8 cellular contexts compared by ENCODE assay signal in the genomic region with DNA sequence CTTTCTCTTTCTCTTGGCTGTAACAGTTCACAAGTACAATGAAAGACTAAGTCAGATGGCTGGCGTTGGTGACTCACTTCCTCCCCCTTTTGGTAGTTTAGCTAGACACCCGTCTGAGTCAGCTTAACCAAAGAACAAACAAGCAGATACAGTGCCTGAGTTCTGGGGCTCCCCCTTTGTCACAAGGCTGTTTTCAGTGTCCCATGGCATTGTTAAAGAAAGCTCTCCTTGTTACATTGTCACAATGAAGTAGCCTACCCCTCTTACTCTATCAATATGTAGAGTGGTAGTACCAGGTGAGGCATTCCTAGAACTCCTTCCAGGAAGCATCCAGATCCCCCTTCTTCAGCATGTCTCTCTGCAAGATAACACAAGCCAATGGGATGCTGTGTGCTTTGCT. TPM values are rescaled to one million over a fixed set of nuclear protein-coding genes. Genes with fewer than 3 reads are reported as not detected.
A peak's percentile ranks its signal among the peaks of the same experiment; 100 is the strongest.
DNase-seq lines count a peak whose midpoint lies in the region; ATAC-seq and TF ChIP-seq lines count a peak whose summit lies in the region.

No MANE protein-coding gene starts in this region.

- no peaks in the 10 kb centered on the region for H3K9me3 ChIP-seq in heart left ventricle
- no peaks in the 10 kb centered on the region for H3K9me3 ChIP-seq in gastrocnemius medialis
- H3K9me3 ChIP-seq in vagina: no peaks in the 10 kb centered on the region

- TF ChIP-seq CTCF in GM12864 (IDR thresholded peaks at IDR 0.05; ENCODE audit: low read depth, low read length, missing control alignments) (peak; percentile 64), heart left ventricle (IDR thresholded peaks at IDR 0.05) (peak in 11 of 12 donors; percentile 10 to 69 (median 46)), gastrocnemius medialis (IDR thresholded peaks at IDR 0.05 in 4 of 5, conservative IDR thresholded peaks at IDR 0.05 in 1 of 5) (no peak), vagina (IDR thresholded peaks at IDR 0.05) (peak in 1 of 3 experiments; percentile 14)

- H3K36me3 ChIP-seq in H7 (replicated peaks; ENCODE audit: control insufficient read depth, insufficient read depth, low read length) (no peaks in the 10 kb centered on the region), heart left ventricle (no peaks in the 10 kb centered on the region), gastrocnemius medialis (no peaks in the 10 kb centered on the region), vagina (no peaks in the 10 kb centered on the region)

- ATAC-seq in SK-N-SH treated with all-trans-retinoic acid at 6 μM for 48 hours (peak; percentile 100), heart left ventricle (peak; percentile 69 to 98 (median 90)), gastrocnemius medialis (peak; percentile 95 to 99)

- peak; percentile 80 for DNase-seq in GM12864 (ENCODE audit: low read depth)
- DNase-seq in H7: peak; percentile 68
- peak; percentile 91 to 95 for DNase-seq in Kasumi-1 (lab: John Stamatoyannopoulos, UW)
- peak; percentile 79 for DNase-seq in activated naive CD4-positive, alpha-beta T cell treated with anti-CD3 and anti-CD28 coated beads, Interleukin-2, amount 10 ng/mL, durations not matched to agents 7 days and 5 days
- DNase-seq in heart left ventricle: peak in 4 of 5 donors; percentile 23 to 68 (median 38)
- peak; percentile 40 to 52 for DNase-seq in gastrocnemius medialis
- no peak for DNase-seq in vagina (ENCODE audit: extremely low spot score in 2 of 2)

- peak overlapping the region in 1 of 12 donors; percentile 43 for H3K27ac ChIP-seq in heart left ventricle
- H3K27ac ChIP-seq in gastrocnemius medialis: no peak overlapping the region
- H3K27ac ChIP-seq in vagina: no peak overlapping the region

- in situ Hi-C loops in gastrocnemius medialis (cut with MboI; ENCODE audit: low sequenced_read_pairs in 4 of 4): no loop called here

- H3K27ac Mint-ChIP-seq in activated naive CD4-positive, alpha-beta T cell treated with anti-CD3 and anti-CD28 coated beads, Interleukin-2, amount 10 ng/mL, durations not matched to agents 7 days and 5 days: no peak overlapping the region

- WGBS in heart left ventricle, 4 donors: 0 to 4% (median 1%) methylated on average over 2 of the region's 2 CpGs

- H3K27me3 ChIP-seq in H7 (ENCODE audit: control insufficient read depth, insufficient read depth, low read length) (no peaks in the 10 kb centered on the region), heart left ventricle (no peaks in the 10 kb centered on the region), gastrocnemius medialis (no peaks in the 10 kb centered on the region), vagina (no peaks in the 10 kb centered on the region)

- TF ChIP-seq POLR2A in heart left ventricle (IDR thresholded peaks at IDR 0.05) (no peak), gastrocnemius medialis (IDR thresholded peaks at IDR 0.05) (no peak), vagina (IDR thresholded peaks at IDR 0.05) (no peak)

- H3K36me3 Mint-ChIP-seq in activated naive CD4-positive, alpha-beta T cell treated with anti-CD3 and anti-CD28 coated beads, Interleukin-2, amount 10 ng/mL, durations not matched to agents 7 days and 5 days: no peaks in the 10 kb centered on the region

- H3K4me1 Mint-ChIP-seq in activated naive CD4-positive, alpha-beta T cell treated with anti-CD3 and anti-CD28 coated beads, Interleukin-2, amount 10 ng/mL, durations not matched to agents 7 days and 5 days: peaks cover 11% of the 10 kb centered on the region

- CTCF ChIA-PET in activated naive CD4-positive, alpha-beta T cell treated with anti-CD3 and anti-CD28 coated beads, Interleukin-2, amount 10 ng/mL, durations not matched to agents 7 days and 5 days (lab: Charles Lee): interaction anchor here (0.5 to 4.4 kb wide), 10 partner anchors 15 to 234 kb away, joined by 4 to 32 read pairs (median 5); a partner anchor contains a TSS

- H3K4me3 ChIP-seq in GM12864 (ENCODE audit: low read depth, low read length) (no peak overlapping the region), H7 (ENCODE audit: insufficient read depth, low read depth, low read length) (no peak overlapping the region), heart left ventricle (no peak overlapping the region), gastrocnemius medialis (no peak overlapping the region), vagina (no peak overlapping the region)

- H3K4me1 ChIP-seq in heart left ventricle (peaks cover 0 to 10% (median 0%) of the 10 kb centered on the region in 12 donors), gastrocnemius medialis (peaks cover 0 to 6% of the 10 kb centered on the region in 2 donors), vagina (peaks cover 4% of the 10 kb centered on the region)

- no peaks in the 10 kb centered on the region for H3K27me3 Mint-ChIP-seq in activated naive CD4-positive, alpha-beta T cell treated with anti-CD3 and anti-CD28 coated beads, Interleukin-2, amount 10 ng/mL, durations not matched to agents 7 days and 5 days

- H3K9me3 Mint-ChIP-seq in activated naive CD4-positive, alpha-beta T cell treated with anti-CD3 and anti-CD28 coated beads, Interleukin-2, amount 10 ng/mL, durations not matched to agents 7 days and 5 days: no peaks in the 10 kb centered on the region

- intact Hi-C loops in heart left ventricle (cut with DNase I): loop anchor here in 5 of 10 donors (5.0 to 10.0 kb wide), 2 partner anchors 116 to 118 kb away; no protein-coding TSS in a partner anchor
- intact Hi-C loops in gastrocnemius medialis (cut with DNase I; ENCODE audit: low total_unique reads): loop anchor here (1.0 to 2.0 kb wide), 2 partner anchors 77 to 118 kb away; a partner anchor contains a TSS
- intact Hi-C loops in vagina (cut with DNase I): no loop called here

- H3K4me3 Mint-ChIP-seq in activated naive CD4-positive, alpha-beta T cell treated with anti-CD3 and anti-CD28 coated beads, Interleukin-2, amount 10 ng/mL, durations not matched to agents 7 days and 5 days: no peak overlapping the region

TF ChIP-seq in SK-N-SH treated with all-trans-retinoic acid at 6 μM for 48 hours, 23 proteins besides CTCF, POLR2A, EP300 and RAD21:
- TF ChIP-seq ZFP3 (CRISPR knock-in tag; IDR thresholded peaks at IDR 0.05) (no peak), TCF4 (CRISPR knock-in tag; IDR thresholded peaks at IDR 0.05; ENCODE audit: borderline replicate concordance) (no peak), CSDC2 (CRISPR knock-in tag; IDR thresholded peaks at IDR 0.05) (no peak), PPARA (CRISPR knock-in tag; IDR thresholded peaks at IDR 0.05; ENCODE audit: borderline replicate concordance) (no peak), TOX (CRISPR knock-in tag; IDR thresholded peaks at IDR 0.05; ENCODE audit: borderline replicate concordance) (no peak), ZNF70 (CRISPR knock-in tag; IDR thresholded peaks at IDR 0.05) (no peak), ZFP30 (CRISPR knock-in tag; IDR thresholded peaks at IDR 0.05) (no peak)

RNA-seq across cellular contexts. Expression of a gene that starts 38.6 kb away (rescaled TPM):
- total RNA-seq in H7 (2014; rRNA removed; shearing (Covaris generic)): 0.55 and 2.3 TPM in 2 replicates
- total RNA-seq in heart left ventricle: 1 to 10 TPM in 6 of 9 donors, under 1 TPM in 3; 0.28 to 3.3 (median 1.2) TPM
- polyA plus RNA-seq in heart left ventricle: under 1 TPM; 0.39 to 0.57 TPM
- total RNA-seq in gastrocnemius medialis: 10 to 100 TPM; 34.0 to 57.4 (median 44.8) TPM
- 4.7 TPM for total RNA-seq in vagina

Comparison
In these comparisons a context has a peak if more than half of its experiments do, and no peak if none do; other contexts are left out.
1. DNase-seq: peak in GM12864 (single experiment), H7 (single experiment), Kasumi-1 (2 of 2), activated naive CD4-positive, alpha-beta T cell treated with anti-CD3 and anti-CD28 coated beads, Interleukin-2, amount 10 ng/mL, durations not matched to agents 7 days and 5 days (single experiment), heart left ventricle (4 of 5) and gastrocnemius medialis (2 of 2); none in vagina (0 of 2).
2. CTCF ChIP-seq: peak in GM12864 (single experiment) and heart left ventricle (11 of 12); none in gastrocnemius medialis (0 of 5).
3. Peak in every context shown above with its lines, with median percentiles within 50 percentile points of each other: ATAC-seq.